11 cellular contexts compared by ENCODE assay signal in genomic region chrX:110420771-110421498, GRCh38.
DNase-seq lines count a peak whose midpoint lies in the region; ATAC-seq and TF ChIP-seq lines count a peak whose summit lies in the region.
"Had no signal": no experiment of that assay in that cellular context is flagged by ENCODE, and none has a peak within 500 bp of the region (broad histone marks: within the 10 kb centered on the region; RNA-seq: fewer than 3 reads in every experiment).

No MANE protein-coding gene starts in this region.

- no peak overlapping the region for H3K4me3 ChIP-seq in cardiac fibroblast (replicated peaks in 1 of 2; ENCODE audit: low read depth in 2 of 2, low read length in 2 of 2)

- no peaks in the 10 kb centered on the region for H3K27me3 ChIP-seq in CD4-positive, alpha-beta T cell (ENCODE audit: control insufficient read depth, insufficient read depth, low read length)

- H3K9me3 Mint-ChIP-seq in CD4-positive, alpha-beta T cell: no peaks in the 10 kb centered on the region
- H3K9me3 Mint-ChIP-seq: memory B cell had no signal

- H3K27ac Mint-ChIP-seq in CD4-positive, alpha-beta T cell: no peak overlapping the region
- H3K27ac Mint-ChIP-seq: memory B cell had no signal

- ATAC-seq in CD4-positive, alpha-beta T cell (ENCODE audit: poor library complexity): no peak

- H3K36me3 Mint-ChIP-seq in CD4-positive, alpha-beta T cell (ENCODE audit: low read depth): no peaks in the 10 kb centered on the region
- H3K36me3 Mint-ChIP-seq: memory B cell had no signal

- peak; percentile 29 for TF ChIP-seq CTCF in cardiac fibroblast (IDR thresholded peaks at IDR 0.05; ENCODE audit: low read depth, low read length)
- no peak for TF ChIP-seq CTCF in CD4-positive, alpha-beta T cell (IDR thresholded peaks at IDR 0.05)

- CTCF ChIA-PET in CD4-positive, alpha-beta T cell (lab: Charles Lee): no interaction called here

- DNase-seq in NCI-H1694 treated with DMSO at 0.1 percent for 48 hours (lab: John Stamatoyannopoulos, UW) (peak; percentile 9), NCI-H1694 (lab: John Stamatoyannopoulos, UW) (no peak), HuH-7 (ENCODE audit: low spot score) (peak; percentile 15), cardiac fibroblast (ENCODE audit: low read depth in 2 of 2) (no peak), posterior cingulate gyrus (peak in 7 of 10 donors; percentile 30 to 95 (median 57)), iPS-NIHi7 (ENCODE audit: extremely low spot score) (no peak), NOMO-1 treated with dmso at 0.1 percent for 144 hours (lab: John Stamatoyannopoulos, UW; ENCODE audit: unreplicated experiment) (no peak)
- DNase-seq in CD4-positive, alpha-beta T cell: no peak
- DNase-seq: ACHN, amniotic stem cell had no signal

- H3K4me1 Mint-ChIP-seq in CD4-positive, alpha-beta T cell (ENCODE audit: low read depth): no peaks in the 10 kb centered on the region
- H3K4me1 Mint-ChIP-seq: memory B cell had no signal

- H3K27me3 Mint-ChIP-seq in CD4-positive, alpha-beta T cell: no peaks in the 10 kb centered on the region

- POLR2A ChIA-PET in CD4-positive, alpha-beta T cell (lab: Charles Lee): no interaction called here

- intact Hi-C loops in posterior cingulate gyrus (cut with DNase I): no loop called here
- intact Hi-C loops in CD4-positive, alpha-beta T cell (cut with DNase I, micrococcal nuclease): no loop called here

- H3K9me3 ChIP-seq in CD4-positive, alpha-beta T cell (ENCODE audit: control insufficient read depth, low read length): no peaks in the 10 kb centered on the region

- H3K27ac ChIP-seq in CD4-positive, alpha-beta T cell (ENCODE audit: low read depth, low read length): no peak overlapping the region

- no peak overlapping the region for H3K4me3 Mint-ChIP-seq in CD4-positive, alpha-beta T cell
- H3K4me3 Mint-ChIP-seq: memory B cell had no signal

Comparison
In these comparisons a context has a peak if more than half of its experiments do, and no peak if none do; other contexts are left out.
1. DNase-seq: peak in NCI-H1694 treated with DMSO at 0.1 percent for 48 hours (single experiment), HuH-7 (single experiment) and posterior cingulate gyrus (7 of 10); none in NCI-H1694 (single experiment), cardiac fibroblast (0 of 2), CD4-positive, alpha-beta T cell (0 of 10), iPS-NIHi7 (single experiment) and NOMO-1 treated with dmso at 0.1 percent for 144 hours (single experiment).